Comparison of ENCODE assay signal across 20 cellular contexts in the genomic region with DNA sequence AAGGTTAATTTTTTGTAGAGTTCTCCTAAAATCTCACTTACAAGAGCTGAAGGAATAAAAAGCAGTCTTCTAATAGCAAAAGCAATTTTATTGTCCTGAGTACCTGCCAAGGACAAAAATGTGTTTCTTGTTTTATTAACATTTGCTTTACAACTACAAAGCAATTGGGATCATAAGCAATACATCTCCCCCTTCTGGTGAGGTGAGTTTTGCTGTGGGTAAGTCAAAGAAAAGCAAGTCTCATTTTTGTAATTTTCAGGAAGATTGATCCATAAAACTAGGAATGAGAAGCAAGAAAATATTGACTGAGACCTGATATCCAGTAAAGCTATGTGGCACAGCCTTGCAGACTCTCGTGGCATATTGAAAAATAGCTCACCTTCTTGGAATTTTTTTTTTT.
DNase-seq lines count a peak whose midpoint lies in the region; ATAC-seq and TF ChIP-seq lines count a peak whose summit lies in the region.
"Had no signal": no experiment of that assay in that cellular context is flagged by ENCODE, and none has a peak within 500 bp of the region (broad histone marks: within the 10 kb centered on the region; RNA-seq: fewer than 3 reads in every experiment).

No MANE protein-coding gene starts in this region.

- H4K20me1 ChIP-seq in DND-41 (ENCODE audit: insufficient read depth, low read length) = no peaks in the 10 kb centered on the region

- TF ChIP-seq POLR2A in NB4 (IDR thresholded peaks at IDR 0.05; ENCODE audit: extremely low read depth, insufficient read length) = no peak

- H3K4me3 ChIP-seq in A673 (ENCODE audit: low read depth, low read length, poor library complexity, severe bottlenecking) = no peak overlapping the region
- no peak overlapping the region for H3K4me3 ChIP-seq in DND-41 (ENCODE audit: low read depth in 1 of 2, low read length in 2 of 2)
- H3K4me3 ChIP-seq in NB4 (ENCODE audit: low read depth, low read length) = no peak overlapping the region
- H3K4me3 ChIP-seq in choroid plexus epithelial cell (ENCODE audit: low read depth, low read length) = no peak overlapping the region
- H3K4me3 ChIP-seq: left ventricle myocardium inferior, mucosa of descending colon had no signal

- H3K4me1 ChIP-seq in A673 (ENCODE audit: insufficient read depth, low read length, poor library complexity, severe bottlenecking) (no peaks in the 10 kb centered on the region), DND-41 (ENCODE audit: insufficient read depth, low read length) (no peaks in the 10 kb centered on the region)
- H3K4me1 ChIP-seq: left ventricle myocardium inferior had no signal

- POLR2A ChIA-PET in A673 (lab: Charles Lee; ENCODE audit: low non-redundant PET) = no interaction called here

- no peak overlapping the region for H3K4me2 ChIP-seq in DND-41 (ENCODE audit: insufficient read depth, low read length)

- H3K9ac ChIP-seq in DND-41 (ENCODE audit: low read depth, low read length) = no peak overlapping the region

- H2AFZ ChIP-seq in DND-41 (ENCODE audit: low read depth, low read length) = no peak overlapping the region

- no peak overlapping the region for H3K27ac ChIP-seq in A673 (ENCODE audit: low read depth, low read length, poor library complexity, severe bottlenecking)
- H3K27ac ChIP-seq in DND-41 (ENCODE audit: low read length) = no peak overlapping the region
- H3K27ac ChIP-seq: left ventricle myocardium inferior had no signal

- H3K9me3 ChIP-seq in A673 (ENCODE audit: low read depth, low read length, poor library complexity, severe bottlenecking) (peaks cover 7% of the 10 kb centered on the region), DND-41 (ENCODE audit: insufficient read depth, low read length, severe bottlenecking) (no peaks in the 10 kb centered on the region)
- H3K9me3 ChIP-seq: left ventricle myocardium inferior had no signal

- H3K36me3 ChIP-seq in A673 (ENCODE audit: insufficient read depth, low read length, poor library complexity, severe bottlenecking) (no peaks in the 10 kb centered on the region), DND-41 (ENCODE audit: insufficient read depth, low read length) (no peaks in the 10 kb centered on the region)
- H3K36me3 ChIP-seq: left ventricle myocardium inferior had no signal

- intact Hi-C loops in A673 (cut with micrococcal nuclease; ENCODE audit: unreplicated experiment) = loop anchor here (10.0 kb wide), 1 partner anchor 116 kb away; no protein-coding TSS in a partner anchor

- H3K79me2 ChIP-seq in DND-41 (ENCODE audit: insufficient read depth, low read length) = no peaks in the 10 kb centered on the region

- BruUV-seq in A673 (replicated peaks; lab: Mats Ljungman, UMichigan) = no TSS peak

- CTCF ChIA-PET in A673 (lab: Charles Lee) = no interaction called here

- DNase-seq in A673 (ENCODE audit: low spot score) (peak; percentile 8), DND-41 (no peak), NB4 (ENCODE audit: low read depth) (no peak), choroid plexus epithelial cell (ENCODE audit: low read depth) (peak; percentile 5), Ammon's horn (ENCODE audit: low spot score) (no peak), middle frontal gyrus (ENCODE audit: extremely low spot score, low spot score) (no peak)
- DNase-seq: activated B cell treated with CpG ODN at 0.5 μM for 24 hours; activated CD4-positive, alpha-beta T cell treated with anti-CD3 and anti-CD28 coated beads, Interleukin-2, amount 50 U/mL, for 48 hours; activated naive CD8-positive, alpha-beta T cell treated with anti-CD3 and anti-CD28 coated beads, Interleukin-2, amount 10 ng/mL, durations not matched to agents 7 days and 5 days; foreskin melanocyte; hippocampal formation; left ventricle myocardium inferior; mucosa of descending colon; NCI-H1930; NCI-H345; substantia nigra; T-helper 9 cell had no signal

- peak; percentile 44 for TF ChIP-seq CTCF in A673 (conservative IDR thresholded peaks at IDR 0.05; ENCODE audit: low read depth, low read length)
- peak; percentile 42 for TF ChIP-seq CTCF in DND-41 (IDR thresholded peaks at IDR 0.05; ENCODE audit: borderline replicate concordance, extremely low read depth, low read length, poor library complexity, severe bottlenecking)
- TF ChIP-seq CTCF in NB4 (IDR thresholded peaks at IDR 0.05; ENCODE audit: low read depth, low read length) = peak; percentile 16
- peak; percentile 21 for TF ChIP-seq CTCF in choroid plexus epithelial cell (conservative IDR thresholded peaks at IDR 0.05; ENCODE audit: low read depth, low read length)

- no peak for ATAC-seq in DND-41 (ENCODE audit: insufficient read depth, low read depth)
- ATAC-seq in HG02642 (IDR thresholded peaks at IDR 0.05; ENCODE audit: poor library complexity, unreplicated experiment) = no peak
- ATAC-seq: esophagus mucosa, HepG2, mucosa of descending colon had no signal

- H3K27me3 ChIP-seq in A673 (replicated peaks; ENCODE audit: insufficient read depth, low read depth, low read length, poor library complexity) (no peaks in the 10 kb centered on the region), DND-41 (ENCODE audit: insufficient read depth, low read length, poor library complexity) (no peaks in the 10 kb centered on the region)

Comparison
In these comparisons a context has a peak if more than half of its experiments do, and no peak if none do; other contexts are left out.
1. DNase-seq: peak in A673 (single experiment) and choroid plexus epithelial cell (single experiment); none in DND-41 (single experiment), NB4 (single experiment), Ammon's horn (single experiment) and middle frontal gyrus (single experiment).
2. Peak in every context shown above with its lines, with median percentiles within 50 percentile points of each other: CTCF ChIP-seq.